22 cellular contexts compared by ENCODE assay signal in the genomic region with DNA sequence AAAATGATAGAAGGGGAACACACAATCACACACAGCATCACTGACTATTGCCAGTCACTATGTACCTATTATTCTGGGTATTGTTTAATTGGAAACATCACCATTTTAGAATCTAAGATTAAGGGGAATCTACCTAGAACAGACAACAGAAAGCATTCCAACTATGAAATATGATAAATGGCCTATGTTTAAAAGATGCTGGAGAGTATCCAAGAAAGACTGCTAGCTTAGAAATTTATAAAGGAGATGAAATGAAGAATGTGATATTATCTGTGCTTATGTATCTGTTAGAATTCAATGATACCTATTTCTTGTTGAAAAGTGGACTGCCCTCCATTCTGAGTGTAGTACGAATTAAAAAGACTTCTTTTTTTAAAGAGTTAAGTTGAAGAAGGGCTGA. TPM values are rescaled to one million over a fixed set of nuclear protein-coding genes. Genes with fewer than 3 reads are reported as not detected.
A peak's percentile ranks its signal among the peaks of the same experiment; 100 is the strongest.
DNase-seq lines count a peak whose midpoint lies in the region; ATAC-seq and TF ChIP-seq lines count a peak whose summit lies in the region.
"Had no signal": no experiment of that assay in that cellular context is flagged by ENCODE, and none has a peak within 500 bp of the region (broad histone marks: within the 10 kb centered on the region; RNA-seq: fewer than 3 reads in every experiment).

No MANE protein-coding gene starts in this region.

- H3K36me3 Mint-ChIP-seq in natural killer cell (no peaks in the 10 kb centered on the region), T-helper 17 cell (ENCODE audit: low read depth) (no peaks in the 10 kb centered on the region), immature natural killer cell (peaks cover 0 to 6% (median 0%) of the 10 kb centered on the region in 3 donors)
- H3K36me3 Mint-ChIP-seq in natural killer cell treated with Interleukin-12 subunit alpha and Interleukin-12 subunit beta and Interleukin-15 and Interleukin-18, amount 100 ng/mL, for 72 hours = peaks cover 12% of the 10 kb centered on the region

- H3K27me3 Mint-ChIP-seq in natural killer cell (ENCODE audit: low read depth in 2 of 2) (no peaks in the 10 kb centered on the region), T-helper 17 cell (no peaks in the 10 kb centered on the region), immature natural killer cell (ENCODE audit: low read depth in 3 of 3) (no peaks in the 10 kb centered on the region)
- no peaks in the 10 kb centered on the region for H3K27me3 Mint-ChIP-seq in natural killer cell treated with Interleukin-12 subunit alpha and Interleukin-12 subunit beta and Interleukin-15 and Interleukin-18, amount 100 ng/mL, for 72 hours
- H3K27me3 Mint-ChIP-seq: CD4-positive, alpha-beta T cell had no signal

- TF ChIP-seq CTCF in natural killer cell (IDR thresholded peaks at IDR 0.05) = no peak

- H3K9me3 Mint-ChIP-seq in natural killer cell (no peaks in the 10 kb centered on the region), immature natural killer cell (no peaks in the 10 kb centered on the region)
- H3K9me3 Mint-ChIP-seq in natural killer cell treated with Interleukin-12 subunit alpha and Interleukin-12 subunit beta and Interleukin-15 and Interleukin-18, amount 100 ng/mL, for 72 hours = no peaks in the 10 kb centered on the region
- H3K9me3 Mint-ChIP-seq: CD4-positive, alpha-beta T cell had no signal

- peaks cover 27 to 32% of the 10 kb centered on the region in 2 donors for H3K4me1 Mint-ChIP-seq in natural killer cell
- peaks cover 8 to 31% of the 10 kb centered on the region in 2 donors for H3K4me1 Mint-ChIP-seq in natural killer cell treated with Interleukin-12 subunit alpha and Interleukin-12 subunit beta and Interleukin-15 and Interleukin-18, amount 100 ng/mL, for 72 hours (ENCODE audit: low read depth in 2 of 2)
- H3K4me1 Mint-ChIP-seq in T-helper 17 cell = peaks cover 3% of the 10 kb centered on the region
- peaks cover 15 to 44% of the 10 kb centered on the region in 2 donors for H3K4me1 Mint-ChIP-seq in immature natural killer cell

- intact Hi-C loops in natural killer cell (cut with micrococcal nuclease) (no loop called here), head of caudate nucleus (cut with DNase I) (no loop called here)

- no peak overlapping the region for H3K4me3 Mint-ChIP-seq in natural killer cell
- H3K4me3 Mint-ChIP-seq in natural killer cell treated with Interleukin-12 subunit alpha and Interleukin-12 subunit beta and Interleukin-15 and Interleukin-18, amount 100 ng/mL, for 72 hours = no peak overlapping the region
- no peak overlapping the region for H3K4me3 Mint-ChIP-seq in T-helper 17 cell
- H3K4me3 Mint-ChIP-seq in immature natural killer cell = no peak overlapping the region
- H3K4me3 Mint-ChIP-seq: CD4-positive, alpha-beta T cell had no signal

- ATAC-seq in natural killer cell (no peak), T-helper 17 cell (no peak), GM21447 (IDR thresholded peaks at IDR 0.05; ENCODE audit: unreplicated experiment) (no peak), GM19455 (IDR thresholded peaks at IDR 0.05; ENCODE audit: unreplicated experiment) (no peak)
- no peak for ATAC-seq in natural killer cell treated with Interleukin-12 subunit alpha and Interleukin-12 subunit beta and Interleukin-15 and Interleukin-18, amount 100 ng/mL, for 72 hours
- ATAC-seq: PC-3 had no signal

- H3K9me3 ChIP-seq in T-helper 17 cell (ENCODE audit: control insufficient read depth, low read length, poor library complexity, severe bottlenecking) = no peaks in the 10 kb centered on the region
- H3K9me3 ChIP-seq: BE2C had no signal

- H3K27ac Mint-ChIP-seq in natural killer cell (peak overlapping the region; percentile 54 to 86), T-helper 17 cell (peak overlapping the region; percentile 71), immature natural killer cell (peak overlapping the region in 5 of 6 donors; percentile 9 to 42 (median 40))
- peak overlapping the region in 1 of 2 donors; percentile 39 for H3K27ac Mint-ChIP-seq in natural killer cell treated with Interleukin-12 subunit alpha and Interleukin-12 subunit beta and Interleukin-15 and Interleukin-18, amount 100 ng/mL, for 72 hours
- H3K27ac Mint-ChIP-seq: CD4-positive, alpha-beta T cell had no signal

- DNase-seq in natural killer cell (no peak), T-helper 17 cell (no peak), immature natural killer cell (no peak), activated T-cell treated with anti-CD3 and anti-CD28 coated beads for 4 hours (no peak), head of caudate nucleus (no peak)
- DNase-seq in natural killer cell treated with Interleukin-12 subunit alpha and Interleukin-12 subunit beta and Interleukin-15 and Interleukin-18, amount 100 ng/mL, for 72 hours (ENCODE audit: low spot score) = no peak
- DNase-seq: BE2C; CD4-positive, alpha-beta T cell; COR-L47; DMS 273 treated with DMSO at 0.1 percent for 48 hours; DMS79 treated with DMSO at 0.1 percent for 48 hours; KG1; MV-4-11; NCI-H1105 treated with DMSO at 0.1 percent for 48 hours; NCI-H1694; NCI-H2081; NCI-H446; NCI-H526; PC-3; Right ventricle myocardium superior had no signal

RNA-seq across cellular contexts. Expression of gene KCNRG, which starts 50.5 kb away (rescaled TPM):
- total RNA-seq in natural killer cell (1 to 10 TPM in 1 of 3 donors, under 1 TPM in 2; 0.43 to 1.0 (median 0.61) TPM), T-helper 17 cell (under 1 TPM; 0.60 to 0.91 TPM)
- total RNA-seq in natural killer cell treated with Interleukin-12 subunit alpha and Interleukin-12 subunit beta and Interleukin-15 and Interleukin-18, amount 100 ng/mL, for 72 hours = under 1 TPM in 1 of 2 donors, not detected in 1; 0.67 TPM
- under 1 TPM in 2 of 3 donors, not detected in 1; 0.27 to 0.36 TPM for polyA plus RNA-seq in immature natural killer cell
